Comparison of ENCODE assay signal across 15 cellular contexts in the genomic region with DNA sequence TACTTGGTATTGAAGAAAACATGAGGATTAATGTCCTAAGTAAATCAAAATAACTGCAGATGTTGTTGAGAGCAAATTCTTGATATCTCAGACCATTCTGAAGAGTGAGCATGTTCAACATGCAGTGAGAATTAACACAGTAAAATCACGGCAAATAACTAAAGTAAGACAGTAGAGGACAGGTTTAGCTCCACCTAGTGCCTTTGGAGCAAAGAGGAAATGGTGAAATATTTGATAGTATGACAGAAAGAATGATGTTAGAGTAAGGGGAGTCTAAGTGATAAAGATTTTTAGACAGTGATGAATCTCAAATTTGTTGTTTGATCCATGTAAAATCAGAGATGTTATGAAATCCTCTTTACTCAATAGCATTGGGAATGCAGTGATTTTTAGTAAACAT.
"Had no signal": no experiment of that assay in that cellular context is flagged by ENCODE, and none has a peak within 500 bp of the region (broad histone marks: within the 10 kb centered on the region; RNA-seq: fewer than 3 reads in every experiment).

No MANE protein-coding gene starts in this region.

- H3K27me3 Mint-ChIP-seq: activated naive CD4-positive, alpha-beta T cell treated with anti-CD3 and anti-CD28 coated beads, Interleukin-2, amount 10 ng/mL, durations not matched to agents 7 days and 5 days; stimulated activated memory B cell treated with anti-CD40 and anti-IgM and Interleukin-4, amounts not matched to agents 10 μg/mL and 1 μg/mL and 100 μg/mL, for 72 hours had no signal

- H3K36me3 Mint-ChIP-seq: activated naive CD4-positive, alpha-beta T cell treated with anti-CD3 and anti-CD28 coated beads, Interleukin-2, amount 10 ng/mL, durations not matched to agents 7 days and 5 days; stimulated activated memory B cell treated with anti-CD40 and anti-IgM and Interleukin-4, amounts not matched to agents 10 μg/mL and 1 μg/mL and 100 μg/mL, for 72 hours had no signal

- ATAC-seq: gastrocnemius medialis; left cardiac atrium; mucosa of descending colon; naive thymus-derived CD4-positive, alpha-beta T cell; stimulated activated memory B cell treated with anti-CD40 and anti-IgM and Interleukin-4, amounts not matched to agents 10 μg/mL and 1 μg/mL and 100 μg/mL, for 72 hours had no signal

- H3K79me2 ChIP-seq: parathyroid adenoma had no signal

- H3K27me3 ChIP-seq: dorsolateral prefrontal cortex, gastrocnemius medialis had no signal

- DNase-seq: activated CD4-positive, alpha-beta T cell treated with anti-CD3 and anti-CD28 coated beads for 1 hour; activated CD4-positive, alpha-beta T cell treated with anti-CD3 and anti-CD28 coated beads, Interleukin-2, amount 50 U/mL, for 4 hours; activated naive CD4-positive, alpha-beta T cell treated with anti-CD3 and anti-CD28 coated beads, Interleukin-2, amount 10 ng/mL, durations not matched to agents 7 days and 5 days; activated T-cell treated with anti-CD3 and anti-CD28 coated beads for 4 hours; dorsolateral prefrontal cortex; erythroblast; gastrocnemius medialis; left cardiac atrium; mucosa of descending colon; naive thymus-derived CD4-positive, alpha-beta T cell; stimulated activated CD4-positive, alpha-beta T cell treated with anti-CD3 and anti-CD28 coated beads, Interleukin-12 subunit alpha, Interleukin-12 subunit beta, amount 100 ng/mL, for 4 hours; stimulated activated CD4-positive, alpha-beta T cell treated with anti-CD3 and anti-CD28 coated beads, Interleukin-2, amount 100 ng/mL, for 24 hours had no signal

- H3K36me3 ChIP-seq: gastrocnemius medialis had no signal

- H2AFZ ChIP-seq: parathyroid adenoma had no signal

- H3K27ac ChIP-seq: dorsolateral prefrontal cortex, gastrocnemius medialis, parathyroid adenoma had no signal

- H3K9me3 Mint-ChIP-seq: activated naive CD4-positive, alpha-beta T cell treated with anti-CD3 and anti-CD28 coated beads, Interleukin-2, amount 10 ng/mL, durations not matched to agents 7 days and 5 days had no signal

- H3K4me3 ChIP-seq: dorsolateral prefrontal cortex, gastrocnemius medialis, mucosa of descending colon had no signal

- H3K4me1 ChIP-seq: gastrocnemius medialis, parathyroid adenoma had no signal

- H3K4me1 Mint-ChIP-seq: activated naive CD4-positive, alpha-beta T cell treated with anti-CD3 and anti-CD28 coated beads, Interleukin-2, amount 10 ng/mL, durations not matched to agents 7 days and 5 days; stimulated activated memory B cell treated with anti-CD40 and anti-IgM and Interleukin-4, amounts not matched to agents 10 μg/mL and 1 μg/mL and 100 μg/mL, for 72 hours had no signal

- H3K4me3 Mint-ChIP-seq: activated naive CD4-positive, alpha-beta T cell treated with anti-CD3 and anti-CD28 coated beads, Interleukin-2, amount 10 ng/mL, durations not matched to agents 7 days and 5 days; naive thymus-derived CD4-positive, alpha-beta T cell; stimulated activated memory B cell treated with anti-CD40 and anti-IgM and Interleukin-4, amounts not matched to agents 10 μg/mL and 1 μg/mL and 100 μg/mL, for 72 hours had no signal

- H3K9ac ChIP-seq: parathyroid adenoma had no signal

- H3K27ac Mint-ChIP-seq: activated naive CD4-positive, alpha-beta T cell treated with anti-CD3 and anti-CD28 coated beads, Interleukin-2, amount 10 ng/mL, durations not matched to agents 7 days and 5 days; activated T-helper 2 cell treated with anti-CD3 and anti-CD28 coated beads, Interferon-gamma antibody, Interleukin-2, Interleukin-4, amounts not matched to agents 10 μg/mL and 5 μg/mL and 100 μg/mL, durations not matched to agents 14 hours and 24 hours and 36 hours; naive thymus-derived CD4-positive, alpha-beta T cell; stimulated activated memory B cell treated with anti-CD40 and anti-IgM and Interleukin-4, amounts not matched to agents 10 μg/mL and 1 μg/mL and 100 μg/mL, for 72 hours had no signal

- H3K9me3 ChIP-seq: gastrocnemius medialis had no signal
